In genomic region chr1:3427711-3428704, GRCh38 we compare ENCODE assay signal across 34 cellular contexts. TPM values are rescaled to one million over a fixed set of nuclear protein-coding genes. Genes with fewer than 3 reads are reported as not detected.
"Had no signal": no experiment of that assay in that cellular context is flagged by ENCODE, and none has a peak within 500 bp of the region (broad histone marks: within the 10 kb centered on the region; RNA-seq: fewer than 3 reads in every experiment).

No MANE protein-coding gene starts in this region.

- H3K4me1 ChIP-seq: adrenal gland, foreskin keratinocyte, gastrocnemius medialis had no signal

- H3K27me3 ChIP-seq: adrenal gland, body of pancreas, foreskin keratinocyte had no signal

- H3K4me3 ChIP-seq: adrenal gland, body of pancreas, coronary artery, esophagus muscularis mucosa, gastrocnemius medialis had no signal

- ATAC-seq: activated CD4-positive, alpha-beta T cell treated with anti-CD3 and anti-CD28 coated beads for 36 hours; activated CD8-positive, alpha-beta memory T cell treated with anti-CD3 and anti-CD28 coated beads, Interleukin-2, amount 10 ng/mL, durations not matched to agents 7 days and 5 days; activated CD8-positive, alpha-beta T cell treated with anti-CD3 and anti-CD28 coated beads, Interleukin-2, amount 10 ng/mL, durations not matched to agents 7 days and 5 days; activated naive CD8-positive, alpha-beta T cell treated with anti-CD3 and anti-CD28 coated beads, Interleukin-2, amount 50 U/mL, for 24 hours; body of pancreas; effector memory CD8-positive, alpha-beta T cell; foreskin keratinocyte; gastrocnemius medialis; T-helper 17 cell had no signal

- H3K27ac ChIP-seq: adrenal gland, body of pancreas, coronary artery, esophagus muscularis mucosa, foreskin keratinocyte, gastrocnemius medialis had no signal

- H3K9me3 ChIP-seq: adrenal gland, body of pancreas, esophagus muscularis mucosa, gastrocnemius medialis had no signal

- H3K36me3 ChIP-seq: adrenal gland, gastrocnemius medialis had no signal

- DNase-seq: activated CD4-positive, alpha-beta memory T cell treated with anti-CD3 and anti-CD28 coated beads for 36 hours; activated CD4-positive, alpha-beta T cell treated with anti-CD3 and anti-CD28 coated beads for 36 hours; activated CD4-positive, alpha-beta T cell treated with anti-CD3 and anti-CD28 coated beads, Interleukin-2, amount 10 ng/mL, durations not matched to agents 24 days and 14 days; activated CD4-positive, CD25-positive, alpha-beta regulatory T cell; activated CD4-positive, CD25-positive, alpha-beta regulatory T cell treated with anti-CD3 and anti-CD28 coated beads, Interleukin-2, amount 50 U/mL, for 72 hours; activated CD8-positive, alpha-beta memory T cell treated with anti-CD3 and anti-CD28 coated beads, Interleukin-2, amount 10 ng/mL, durations not matched to agents 7 days and 5 days; activated CD8-positive, alpha-beta memory T cell treated with anti-CD3 and anti-CD28 coated beads, Interleukin-2, amount 50 U/mL, for 4 hours; activated CD8-positive, alpha-beta T cell treated with anti-CD3 and anti-CD28 coated beads, Interleukin-2, amount 10 ng/mL, durations not matched to agents 7 days and 5 days; activated effector memory CD4-positive, alpha-beta T cell treated with anti-CD3 and anti-CD28 coated beads, Interleukin-2, amount 50 U/mL, for 16 hours; activated naive CD4-positive, alpha-beta T cell treated with anti-CD3 and anti-CD28 coated beads for 36 hours; activated naive CD8-positive, alpha-beta T cell treated with anti-CD3 and anti-CD28 coated beads for 36 hours; activated naive CD8-positive, alpha-beta T cell treated with anti-CD3 and anti-CD28 coated beads, Interleukin-2, amount 50 U/mL, for 24 hours; activated T-cell treated with anti-CD3 and anti-CD28 coated beads, Interleukin-2, amount 50 U/mL, for 1 hour; activated T-cell treated with anti-CD3 and anti-CD28 coated beads, Interleukin-2, amount 50 U/mL, for 48 hours; adrenal gland; amygdala; body of pancreas; central memory CD4-positive, alpha-beta T cell; cerebellar nuclear complex; dermis blood vessel endothelial cell; effector CD4-positive, alpha-beta T cell; effector memory CD8-positive, alpha-beta T cell; erythroblast; foreskin keratinocyte; gastrocnemius medialis; glutamatergic neuron; SW 1271; T-helper 1 cell; T-helper 17 cell; T1000 had no signal

RNA-seq across cellular contexts. Expression of gene ARHGEF16, which starts 26.5 kb away (rescaled TPM):
- total RNA-seq: activated CD4-positive, alpha-beta T cell treated with anti-CD3 and anti-CD28 coated beads for 36 hours; activated CD4-positive, alpha-beta T cell treated with anti-CD3 and anti-CD28 coated beads, Interleukin-2, amount 10 ng/mL, durations not matched to agents 24 days and 14 days; activated CD8-positive, alpha-beta memory T cell treated with anti-CD3 and anti-CD28 coated beads, Interleukin-2, amount 10 ng/mL, durations not matched to agents 7 days and 5 days; activated CD8-positive, alpha-beta T cell treated with anti-CD3 and anti-CD28 coated beads, Interleukin-2, amount 10 ng/mL, durations not matched to agents 7 days and 5 days; activated T-helper 1 cell treated with anti-CD3 and anti-CD28 coated beads, Interleukin-12 subunit alpha, Interleukin-12 subunit beta, Interleukin-2, Interleukin-4 antibody, amounts not matched to agents 30 ng/mL and 10 ng/mL and 1 ng/mL, durations not matched to agents 14 hours and 24 hours and 36 hours; activated T-helper 2 cell treated with anti-CD3 and anti-CD28 coated beads, Interferon-gamma antibody, Interleukin-2, Interleukin-4, amounts not matched to agents 10 μg/mL and 5 μg/mL and 100 μg/mL, durations not matched to agents 14 hours and 24 hours and 36 hours had no signal
